ENCODE assay signal across 1 cellular context in the genomic region with DNA sequence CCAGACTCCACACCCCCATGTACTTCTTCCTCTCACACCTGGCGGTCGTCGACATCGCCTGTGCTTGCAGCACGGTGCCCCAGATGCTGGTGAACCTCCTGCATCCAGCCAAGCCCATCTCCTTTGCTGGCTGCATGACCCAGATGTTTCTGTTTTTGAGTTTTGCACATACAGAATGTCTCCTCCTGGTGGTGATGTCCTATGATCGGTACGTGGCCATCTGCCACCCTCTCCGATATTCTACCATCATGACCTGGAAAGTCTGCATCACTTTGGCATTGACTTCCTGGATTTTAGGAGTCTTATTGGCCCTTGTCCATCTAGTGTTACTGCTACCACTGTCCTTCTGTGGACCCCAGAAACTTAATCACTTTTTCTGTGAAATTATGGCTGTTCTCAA.
TF ChIP-seq lines count a peak whose summit lies in the region.

No MANE protein-coding gene starts in this region.

TF ChIP-seq in HepG2, 621 proteins besides CTCF, POLR2A, EP300 and RAD21:
- TF ChIP-seq, protein P1, sequence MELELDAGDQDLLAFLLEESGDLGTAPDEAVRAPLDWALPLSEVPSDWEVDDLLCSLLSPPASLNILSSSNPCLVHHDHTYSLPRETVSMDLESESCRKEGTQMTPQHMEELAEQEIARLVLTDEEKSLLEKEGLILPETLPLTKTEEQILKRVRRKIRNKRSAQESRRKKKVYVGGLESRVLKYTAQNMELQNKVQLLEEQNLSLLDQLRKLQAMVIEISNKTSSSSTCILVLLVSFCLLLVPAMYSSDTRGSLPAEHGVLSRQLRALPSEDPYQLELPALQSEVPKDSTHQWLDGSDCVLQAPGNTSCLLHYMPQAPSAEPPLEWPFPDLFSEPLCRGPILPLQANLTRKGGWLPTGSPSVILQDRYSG (CRISPR knock-in tag; IDR thresholded peaks at IDR 0.05), result no peak
